31 cellular contexts compared by ENCODE assay signal in the genomic region with DNA sequence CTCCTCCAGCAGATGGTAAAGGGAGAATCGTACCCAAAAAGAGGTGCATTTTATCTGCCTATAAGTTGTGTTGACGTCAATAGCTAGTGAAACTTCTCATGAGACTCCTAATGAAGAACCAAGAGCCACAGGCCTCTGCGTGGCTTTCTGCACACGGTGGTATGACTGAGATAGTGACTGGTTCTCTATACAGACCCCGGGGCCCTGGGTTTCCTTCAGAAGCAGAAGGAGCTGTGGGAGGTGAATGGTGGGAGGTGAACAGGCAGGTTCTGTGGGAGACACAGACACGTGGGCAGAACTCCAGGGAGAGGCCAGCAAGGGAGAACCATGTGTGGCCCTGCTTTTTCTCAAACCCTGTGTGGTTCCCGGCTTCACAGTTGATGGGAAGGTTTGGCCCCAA. TPM values are rescaled to one million over a fixed set of nuclear protein-coding genes. Genes with fewer than 3 reads are reported as not detected.
"Had no signal": no experiment of that assay in that cellular context is flagged by ENCODE, and none has a peak within 500 bp of the region (broad histone marks: within the 10 kb centered on the region; RNA-seq: fewer than 3 reads in every experiment).

No MANE protein-coding gene starts in this region.

- H3K4me3 Mint-ChIP-seq: dendritic cell treated with granulocyte-macrophage colony-stimulating factor and Interleukin-4, amounts not matched to agents 40 ng/mL and 50 ng/mL, for 4 days; effector memory CD8-positive, alpha-beta T cell; endodermal cell; mesothelial cell of epicardium had no signal

- H3K27ac Mint-ChIP-seq: dendritic cell treated with granulocyte-macrophage colony-stimulating factor and Interleukin-4, amounts not matched to agents 40 ng/mL and 50 ng/mL, for 4 days; effector memory CD8-positive, alpha-beta T cell; endodermal cell; mesothelial cell of epicardium had no signal

- H3K27ac ChIP-seq: colonic mucosa, epithelial cell of prostate, esophagus squamous epithelium, gastrocnemius medialis, heart right ventricle, left lung, lower lobe of right lung had no signal

- H3K9me3 ChIP-seq: colonic mucosa had no signal

- H3K27me3 Mint-ChIP-seq: dendritic cell treated with granulocyte-macrophage colony-stimulating factor and Interleukin-4, amounts not matched to agents 40 ng/mL and 50 ng/mL, for 4 days; effector memory CD8-positive, alpha-beta T cell had no signal

- H3K4me3 ChIP-seq: colonic mucosa, esophagus squamous epithelium, gastrocnemius medialis, heart right ventricle, left lung, lower lobe of right lung, mucosa of descending colon had no signal

- H3K4me1 ChIP-seq: colonic mucosa, esophagus squamous epithelium, gastrocnemius medialis, left lung, lower lobe of right lung had no signal

- H3K4me1 Mint-ChIP-seq: endodermal cell, mesothelial cell of epicardium had no signal

- ATAC-seq: effector memory CD8-positive, alpha-beta T cell; esophagus mucosa; gastrocnemius medialis; heart right ventricle; left cardiac atrium; left lung; left ventricle myocardium superior; lower lobe of right lung; mucosa of descending colon had no signal

- DNase-seq: colonic mucosa; cortex of kidney; effector CD8-positive, alpha-beta T cell; effector memory CD8-positive, alpha-beta T cell; endodermal cell; esophagus squamous epithelium; foreskin fibroblast; foreskin melanocyte; gastrocnemius medialis; glutamatergic neuron; head of caudate nucleus; heart right ventricle; hippocampal formation; left cardiac atrium; left lung; left ventricle myocardium superior; lower lobe of right lung; mesenchymal stem cell; mucosa of descending colon had no signal

- FAIRE-seq: endometrium, islet of Langerhans, keratinocyte had no signal

RNA-seq across cellular contexts. Expression of gene FAM209A, which starts 5.5 kb away (rescaled TPM):
- total RNA-seq: endodermal cell, esophagus mucosa, esophagus squamous epithelium, gastrocnemius medialis, glomerular endothelial cell, heart right ventricle, kidney epithelial cell, left cardiac atrium, left ventricle myocardium superior, lung microvascular endothelial cell, myocyte had no signal

RNA-seq across cellular contexts. Expression of gene FAM209B, which starts 14.0 kb away (rescaled TPM):
- total RNA-seq: dermis microvascular lymphatic vessel endothelial cell, esophagus squamous epithelium, gastrocnemius medialis, glomerular endothelial cell, kidney epithelial cell, left cardiac atrium, left ventricle myocardium superior, lung microvascular endothelial cell, mesothelial cell of epicardium, mucosa of descending colon, myocyte had no signal
